1 cellular context compared by ENCODE assay signal in the genomic region with DNA sequence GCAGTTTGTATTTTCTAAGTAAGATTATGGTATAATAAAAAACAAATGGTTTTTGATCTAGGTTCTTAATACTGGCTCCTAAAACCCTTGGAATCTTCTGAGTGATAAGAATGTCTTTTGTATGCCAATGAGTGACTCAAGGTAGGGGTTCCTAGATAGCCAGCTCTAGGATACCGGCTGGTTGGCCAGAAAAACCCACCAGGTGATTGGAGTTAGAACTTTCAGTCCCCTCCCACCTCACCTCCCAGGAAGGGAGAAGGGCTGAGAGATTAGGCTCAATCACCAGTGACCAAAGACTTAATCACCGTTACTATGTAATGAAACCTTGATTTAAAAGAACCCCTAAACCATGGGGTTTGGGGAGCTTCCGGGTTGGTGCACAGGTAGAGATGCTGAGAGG.
TF ChIP-seq lines count a peak whose summit lies in the region.

No MANE protein-coding gene starts in this region.

TF ChIP-seq in GM23338, 12 proteins besides CTCF, POLR2A, EP300 and RAD21 (continued from another document):
- TF ChIP-seq, protein P1, sequence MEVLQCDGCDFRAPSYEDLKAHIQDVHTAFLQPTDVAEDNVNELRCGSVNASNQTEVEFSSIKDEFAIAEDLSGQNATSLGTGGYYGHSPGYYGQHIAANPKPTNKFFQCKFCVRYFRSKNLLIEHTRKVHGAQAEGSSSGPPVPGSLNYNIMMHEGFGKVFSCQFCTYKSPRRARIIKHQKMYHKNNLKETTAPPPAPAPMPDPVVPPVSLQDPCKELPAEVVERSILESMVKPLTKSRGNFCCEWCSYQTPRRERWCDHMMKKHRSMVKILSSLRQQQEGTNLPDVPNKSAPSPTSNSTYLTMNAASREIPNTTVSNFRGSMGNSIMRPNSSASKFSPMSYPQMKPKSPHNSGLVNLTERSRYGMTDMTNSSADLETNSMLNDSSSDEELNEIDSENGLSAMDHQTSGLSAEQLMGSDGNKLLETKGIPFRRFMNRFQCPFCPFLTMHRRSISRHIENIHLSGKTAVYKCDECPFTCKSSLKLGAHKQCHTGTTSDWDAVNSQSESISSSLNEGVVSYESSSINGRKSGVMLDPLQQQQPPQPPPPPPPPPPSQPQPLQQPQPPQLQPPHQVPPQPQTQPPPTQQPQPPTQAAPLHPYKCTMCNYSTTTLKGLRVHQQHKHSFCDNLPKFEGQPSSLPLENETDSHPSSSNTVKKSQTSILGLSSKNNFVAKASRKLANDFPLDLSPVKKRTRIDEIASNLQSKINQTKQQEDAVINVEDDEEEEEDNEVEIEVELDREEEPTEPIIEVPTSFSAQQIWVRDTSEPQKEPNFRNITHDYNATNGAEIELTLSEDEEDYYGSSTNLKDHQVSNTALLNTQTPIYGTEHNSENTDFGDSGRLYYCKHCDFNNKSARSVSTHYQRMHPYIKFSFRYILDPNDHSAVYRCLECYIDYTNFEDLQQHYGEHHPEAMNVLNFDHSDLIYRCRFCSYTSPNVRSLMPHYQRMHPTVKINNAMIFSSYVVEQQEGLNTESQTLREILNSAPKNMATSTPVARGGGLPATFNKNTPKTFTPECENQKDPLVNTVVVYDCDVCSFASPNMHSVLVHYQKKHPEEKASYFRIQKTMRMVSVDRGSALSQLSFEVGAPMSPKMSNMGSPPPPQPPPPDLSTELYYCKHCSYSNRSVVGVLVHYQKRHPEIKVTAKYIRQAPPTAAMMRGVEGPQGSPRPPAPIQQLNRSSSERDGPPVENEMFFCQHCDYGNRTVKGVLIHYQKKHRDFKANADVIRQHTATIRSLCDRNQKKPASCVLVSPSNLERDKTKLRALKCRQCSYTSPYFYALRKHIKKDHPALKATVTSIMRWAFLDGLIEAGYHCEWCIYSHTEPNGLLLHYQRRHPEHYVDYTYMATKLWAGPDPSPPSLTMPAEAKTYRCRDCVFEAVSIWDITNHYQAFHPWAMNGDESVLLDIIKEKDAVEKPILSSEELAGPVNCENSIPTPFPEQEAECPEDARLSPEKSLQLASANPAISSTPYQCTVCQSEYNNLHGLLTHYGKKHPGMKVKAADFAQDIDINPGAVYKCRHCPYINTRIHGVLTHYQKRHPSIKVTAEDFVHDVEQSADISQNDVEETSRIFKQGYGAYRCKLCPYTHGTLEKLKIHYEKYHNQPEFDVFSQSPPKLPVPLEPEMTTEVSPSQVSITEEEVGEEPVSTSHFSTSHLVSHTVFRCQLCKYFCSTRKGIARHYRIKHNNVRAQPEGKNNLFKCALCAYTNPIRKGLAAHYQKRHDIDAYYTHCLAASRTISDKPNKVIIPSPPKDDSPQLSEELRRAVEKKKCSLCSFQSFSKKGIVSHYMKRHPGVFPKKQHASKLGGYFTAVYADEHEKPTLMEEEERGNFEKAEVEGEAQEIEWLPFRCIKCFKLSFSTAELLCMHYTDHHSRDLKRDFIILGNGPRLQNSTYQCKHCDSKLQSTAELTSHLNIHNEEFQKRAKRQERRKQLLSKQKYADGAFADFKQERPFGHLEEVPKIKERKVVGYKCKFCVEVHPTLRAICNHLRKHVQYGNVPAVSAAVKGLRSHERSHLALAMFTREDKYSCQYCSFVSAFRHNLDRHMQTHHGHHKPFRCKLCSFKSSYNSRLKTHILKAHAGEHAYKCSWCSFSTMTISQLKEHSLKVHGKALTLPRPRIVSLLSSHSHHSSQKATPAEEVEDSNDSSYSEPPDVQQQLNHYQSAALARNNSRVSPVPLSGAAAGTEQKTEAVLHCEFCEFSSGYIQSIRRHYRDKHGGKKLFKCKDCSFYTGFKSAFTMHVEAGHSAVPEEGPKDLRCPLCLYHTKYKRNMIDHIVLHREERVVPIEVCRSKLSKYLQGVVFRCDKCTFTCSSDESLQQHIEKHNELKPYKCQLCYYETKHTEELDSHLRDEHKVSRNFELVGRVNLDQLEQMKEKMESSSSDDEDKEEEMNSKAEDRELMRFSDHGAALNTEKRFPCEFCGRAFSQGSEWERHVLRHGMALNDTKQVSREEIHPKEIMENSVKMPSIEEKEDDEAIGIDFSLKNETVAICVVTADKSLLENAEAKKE (CRISPR knock-in tag; IDR thresholded peaks at IDR 0.05) = no peak
- TF ChIP-seq JUNB (IDR thresholded peaks at IDR 0.05; ENCODE audit: unreplicated experiment) (no peak), ZNF331 (CRISPR knock-in tag; IDR thresholded peaks at IDR 0.05; ENCODE audit: low read depth) (no peak), NANOG (IDR thresholded peaks at IDR 0.05; ENCODE audit: borderline replicate concordance) (no peak), ETS1 (IDR thresholded peaks at IDR 0.05) (no peak)
